In the genomic region with DNA sequence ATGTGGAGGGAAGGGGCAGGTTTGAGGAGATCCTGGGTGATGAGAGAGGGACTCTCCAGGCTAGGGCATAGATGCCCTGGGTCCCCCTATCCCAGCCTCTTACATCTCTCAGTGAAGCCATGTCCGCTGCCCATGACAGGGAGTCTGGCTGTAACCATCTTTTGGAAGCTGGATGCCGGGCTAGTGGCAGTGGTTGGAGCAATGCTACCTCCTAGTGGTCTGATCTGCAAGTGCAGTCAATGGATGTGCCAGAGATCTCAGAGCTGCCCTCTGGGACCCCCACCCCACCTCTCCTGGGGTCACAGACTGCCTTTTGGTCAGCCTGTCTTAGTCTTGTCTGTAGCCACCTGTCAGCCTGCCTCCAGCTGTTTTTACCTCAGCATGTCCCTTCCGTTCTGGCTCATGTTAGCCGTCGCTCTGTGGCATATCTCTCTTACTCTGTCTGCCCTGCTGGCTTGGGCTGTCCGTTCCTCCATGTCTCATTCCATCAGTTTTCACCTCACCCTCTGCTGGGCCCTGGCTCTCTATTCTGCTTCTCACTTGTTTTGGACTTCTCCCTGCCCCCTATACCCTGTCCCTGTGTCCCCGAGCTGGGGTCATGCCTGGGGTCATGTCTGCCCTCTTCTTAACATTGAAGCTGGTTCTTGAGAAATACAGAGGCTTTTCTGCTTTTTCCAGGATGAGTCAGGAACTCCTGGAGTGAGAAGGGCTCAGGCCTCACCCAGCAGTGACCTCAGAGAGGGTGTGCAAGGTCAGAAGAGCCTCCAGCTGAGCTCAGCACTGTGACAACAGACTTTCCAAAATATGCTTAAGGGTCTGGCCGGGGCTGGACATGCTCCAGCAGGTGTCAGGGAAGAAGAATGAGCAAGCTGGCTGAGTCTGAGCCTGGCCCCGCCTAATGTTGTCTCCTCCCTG, we compare ENCODE assay signal across 8 cellular contexts. TPM values are rescaled to one million over a fixed set of nuclear protein-coding genes. Genes with fewer than 3 reads are reported as not detected.
DNase-seq lines count a peak whose midpoint lies in the region; ATAC-seq and TF ChIP-seq lines count a peak whose summit lies in the region.

No MANE protein-coding gene starts in this region.

- H3K27ac ChIP-seq in IMR-90 (ENCODE audit: insufficient read depth, low read length) (peak overlapping the region; percentile 24; the same call in 1 of the 2 replicates), Peyer's patch (no peak overlapping the region)

- H3K27me3 ChIP-seq in IMR-90 (ENCODE audit: control insufficient read depth, insufficient read depth, low read length) = peaks cover 12% of the 10 kb centered on the region; the same call in 1 of the 2 replicates
- H3K27me3 ChIP-seq in Peyer's patch = no peaks in the 10 kb centered on the region

- peak overlapping the region; percentile 26; the same call in 1 of the 3 replicates for H2BK15ac ChIP-seq in IMR-90 (ENCODE audit: low read depth, low read length)

- H2BK5ac ChIP-seq in IMR-90 (ENCODE audit: low read depth, low read length, poor library complexity, severe bottlenecking) = no peak overlapping the region

- peak overlapping the region; percentile 82 for H3K4ac ChIP-seq in IMR-90 (ENCODE audit: low read depth, low read length)

- H3K36me3 Mint-ChIP-seq in type B pancreatic cell = no peaks in the 10 kb centered on the region

- no peak overlapping the region for H3K23ac ChIP-seq in IMR-90 (ENCODE audit: low read depth, low read length)

- peak overlapping the region; percentile 66 for H2BK120ac ChIP-seq in IMR-90 (ENCODE audit: low read depth, low read length)

- H3K9me3 ChIP-seq in IMR-90 (ENCODE audit: control insufficient read depth, insufficient read depth, low read length) = no peaks in the 10 kb centered on the region
- no peaks in the 10 kb centered on the region for H3K9me3 ChIP-seq in Peyer's patch

- H3K27ac Mint-ChIP-seq in type B pancreatic cell = peak overlapping the region; percentile 86

- peak overlapping the region; percentile 44; the same call in 1 of the 2 replicates for H3K4me2 ChIP-seq in IMR-90 (ENCODE audit: low read depth, low read length)

- H3K4me1 ChIP-seq in IMR-90 (ENCODE audit: control insufficient read depth, insufficient read depth, low read length) (peaks cover 17% of the 10 kb centered on the region), Peyer's patch (no peaks in the 10 kb centered on the region)

- 0 out of 4 replicates have a peak, but pooled peaks cover 0 to 8% of the 10 kb centered on the region in 2 experiments for H3K79me1 ChIP-seq in IMR-90 (ENCODE audit: low read depth in 1 of 2, low read length in 2 of 2)

- TF ChIP-seq POLR2A in IMR-90 (IDR thresholded peaks at IDR 0.05; ENCODE audit: low read depth, low read length) = peak; percentile 51; the same call in 1 of the 2 replicates
- TF ChIP-seq POLR2A in Peyer's patch (IDR thresholded peaks at IDR 0.05) = no peak

- H4K20me1 ChIP-seq in IMR-90 (ENCODE audit: insufficient read depth, low read length) = no peaks in the 10 kb centered on the region

- TF ChIP-seq CTCF in IMR-90 (conservative IDR thresholded peaks at IDR 0.05; ENCODE audit: low read depth, low read length) = peak; percentile 96
- peak; percentile 22 to 78 (median 70) for TF ChIP-seq CTCF in Peyer's patch (IDR thresholded peaks at IDR 0.05)
- peak; percentile 96 for TF ChIP-seq CTCF in fibroblast of villous mesenchyme (IDR thresholded peaks at IDR 0.05; ENCODE audit: insufficient read depth, low read depth, low read length)
- peak; percentile 93 for TF ChIP-seq CTCF in type B pancreatic cell (conservative IDR thresholded peaks at IDR 0.05)

- peak overlapping the region; percentile 46; the same call in 1 of the 2 replicates for H3K14ac ChIP-seq in IMR-90 (replicated peaks; ENCODE audit: low read depth, low read length)

- no peaks in the 10 kb centered on the region for H3K9me3 Mint-ChIP-seq in type B pancreatic cell

- intact Hi-C loops in IMR-90 (cut with micrococcal nuclease) = loop anchor here (1.0 to 10.0 kb wide), 6 partner anchors 53 to 370 kb away; a partner anchor contains a TSS

- H3K36me3 ChIP-seq in IMR-90 (ENCODE audit: control insufficient read depth, insufficient read depth, low read length) (no peaks in the 10 kb centered on the region), Peyer's patch (no peaks in the 10 kb centered on the region)

- peaks cover 11% of the 10 kb centered on the region for H3K9me1 ChIP-seq in IMR-90 (ENCODE audit: insufficient read depth, low read length)

- H3K4me1 Mint-ChIP-seq in type B pancreatic cell (ENCODE audit: unreplicated experiment) = peaks cover 4% of the 10 kb centered on the region

- no peak overlapping the region for H3K9ac ChIP-seq in IMR-90 (ENCODE audit: low read depth, low read length)

- H2AFZ ChIP-seq in IMR-90 (replicated peaks; ENCODE audit: low read length, poor library complexity) = peak overlapping the region; percentile 78

- H4K91ac ChIP-seq in IMR-90 (ENCODE audit: insufficient read depth, low read depth, low read length) = peak overlapping the region; percentile 22; the same call in 1 of the 2 replicates

- in situ Hi-C loops in IMR-90 (cut with MboI; ENCODE audit: low sequenced_read_pairs) = loop anchor here (5.0 kb wide), 2 partner anchors 43 to 118 kb away; no protein-coding TSS in a partner anchor

- CTCF ChIA-PET in IMR-90 (lab: Yijun Ruan, JAX) = interaction anchor here (0.6 to 2.2 kb wide), 23 partner anchors 12 to 633 kb away, joined by 3 to 27 read pairs (median 4); a partner anchor contains a TSS

- 10% methylated on average over 5 of the region's 9 CpGs; no CpG with 5 or more reads in 1 of the 2 experiments for WGBS in IMR-90 (ENCODE audit: extremely low coverage in 2 of 2, insufficient read length in 1 of 2), 2 experiments

- POLR2A ChIA-PET in IMR-90 (lab: Charles Lee; ENCODE audit: unreplicated experiment) = interaction anchor here (0.6 to 1.1 kb wide), 3 partner anchors 58 to 243 kb away, joined by 3 to 13 read pairs (median 3); no protein-coding TSS in a partner anchor

- H3K18ac ChIP-seq in IMR-90 (ENCODE audit: low read depth, low read length) = no peak overlapping the region

- H3K4me3 ChIP-seq in IMR-90 (ENCODE audit: insufficient read depth, low read depth, low read length) = no peak overlapping the region
- H3K4me3 ChIP-seq in Peyer's patch = no peak overlapping the region
- no peak overlapping the region for H3K4me3 ChIP-seq in fibroblast of villous mesenchyme (ENCODE audit: low read depth, low read length)

- peak overlapping the region; percentile 73 for H2BK20ac ChIP-seq in IMR-90 (ENCODE audit: low read depth, low read length)

- dilution Hi-C loops in IMR-90 (cut with HindIII; ENCODE audit: low sequenced_read_pairs, unreplicated experiment) = no loop called here

- DNase-seq in DMS 273 treated with DMSO at 0.1 percent for 48 hours (lab: John Stamatoyannopoulos, UW) (peak; percentile 19), IMR-90 (peak; percentile 82), Peyer's patch (peak in 2 of 3 donors; percentile 26 to 68), fibroblast of villous mesenchyme (ENCODE audit: low read depth) (peak; percentile 81), nucleus accumbens (lab: John Stamatoyannopoulos, UW) (peak in 52 of 56 donors; percentile 11 to 86 (median 58)), type B pancreatic cell (ENCODE audit: extremely low spot score, unreplicated experiment) (no peak)
- DNase-seq in activated effector memory CD4-positive, alpha-beta T cell treated with Interleukin-2 at 50 U/mL for 16 hours = peak; percentile 15

- no peak overlapping the region for H3K4me3 Mint-ChIP-seq in type B pancreatic cell

- TF ChIP-seq RAD21 in IMR-90 (IDR thresholded peaks at IDR 0.05; ENCODE audit: low read length) = peak; percentile 99

- ATAC-seq in IMR-90 (ENCODE audit: low read depth) = peak; percentile 81
- no peak for ATAC-seq in HG02852 (IDR thresholded peaks at IDR 0.05; ENCODE audit: unreplicated experiment)

- H2AK5ac ChIP-seq in IMR-90 (ENCODE audit: low read depth, low read length) = peak overlapping the region; percentile 87; the same call in 1 of the 2 replicates

- no peak overlapping the region for H4K5ac ChIP-seq in IMR-90 (ENCODE audit: low read depth, low read length)

- H3K56ac ChIP-seq in IMR-90 (ENCODE audit: extremely low read depth, insufficient read depth, low read length) = no peak overlapping the region

- peak overlapping the region in 1 of 2 experiments; percentile 36; a peak in 1 of 4 replicates for H4K8ac ChIP-seq in IMR-90 (ENCODE audit: low read depth in 2 of 2, low read length in 2 of 2)

- BruUV-seq in IMR-90 (replicated peaks; lab: Mats Ljungman, UMichigan) = no TSS peak

- H3K27me3 Mint-ChIP-seq in type B pancreatic cell = peaks cover 27% of the 10 kb centered on the region

- H2AK9ac ChIP-seq in IMR-90 (replicated peaks; ENCODE audit: low read depth, low read length, poor library complexity) = peak overlapping the region; percentile 94

TF ChIP-seq in IMR-90, 13 proteins besides CTCF, POLR2A, EP300 and RAD21:
- TF ChIP-seq CHD1 (IDR thresholded peaks at IDR 0.05; ENCODE audit: low read depth, low read length) (no peak), SMC3 (IDR thresholded peaks at IDR 0.05; ENCODE audit: low read depth, low read length) (peak; percentile 95), CEBPB (IDR thresholded peaks at IDR 0.05; ENCODE audit: low read depth, low read length) (peak; percentile 23; the same call in 1 of the 2 replicates), MAZ (IDR thresholded peaks at IDR 0.05; ENCODE audit: borderline replicate concordance, low read depth, low read length) (peak; percentile 44; the same call in 1 of the 2 replicates), MAFK (IDR thresholded peaks at IDR 0.05; ENCODE audit: low read depth, low read length) (peak; percentile 25; the same call in 1 of the 2 replicates)
- TF ChIP-seq, protein P1, sequence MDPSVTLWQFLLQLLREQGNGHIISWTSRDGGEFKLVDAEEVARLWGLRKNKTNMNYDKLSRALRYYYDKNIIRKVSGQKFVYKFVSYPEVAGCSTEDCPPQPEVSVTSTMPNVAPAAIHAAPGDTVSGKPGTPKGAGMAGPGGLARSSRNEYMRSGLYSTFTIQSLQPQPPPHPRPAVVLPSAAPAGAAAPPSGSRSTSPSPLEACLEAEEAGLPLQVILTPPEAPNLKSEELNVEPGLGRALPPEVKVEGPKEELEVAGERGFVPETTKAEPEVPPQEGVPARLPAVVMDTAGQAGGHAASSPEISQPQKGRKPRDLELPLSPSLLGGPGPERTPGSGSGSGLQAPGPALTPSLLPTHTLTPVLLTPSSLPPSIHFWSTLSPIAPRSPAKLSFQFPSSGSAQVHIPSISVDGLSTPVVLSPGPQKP (IDR thresholded peaks at IDR 0.05; ENCODE audit: borderline replicate concordance, low read depth, low read length) = no peak

RNA-seq across cellular contexts. Expression of a gene that starts 52.0 kb away (rescaled TPM):
- total RNA-seq in IMR-90 (2012; rRNA removed) (703 and 816 TPM in 2 replicates), Peyer's patch (10 to 100 TPM in 2 of 4 donors, 1 to 10 TPM in 2; 2.1 to 28.1 (median 9.4) TPM), fibroblast of villous mesenchyme (194 and 284 TPM in 2 replicates), type B pancreatic cell (ENCODE audit: low replicate concordance) (2.0 and 19.0 TPM in 2 replicates)
- polyA plus RNA-seq in IMR-90 (2012; rRNA removed) = 1,657 and 2,603 TPM in 2 replicates
- polyA plus RNA-seq in IMR-90 (2012; cell fraction: cytosol; rRNA removed) = 329 and 2,274 TPM in 2 replicates
- polyA plus RNA-seq in IMR-90 (2012; cell fraction: nucleus; rRNA removed; ENCODE audit: low replicate concordance) = 846 and 954 TPM in 2 replicates
